ENCODE assay signal across 9 cellular contexts in genomic region chr15:88913850-88914169, GRCh38. TPM values are rescaled to one million over a fixed set of nuclear protein-coding genes. Genes with fewer than 3 reads are reported as not detected.
A peak's percentile ranks its signal among the peaks of the same experiment; 100 is the strongest.
DNase-seq lines count a peak whose midpoint lies in the region; ATAC-seq, FAIRE-seq and TF ChIP-seq lines count a peak whose summit lies in the region.
"Had no signal": no experiment of that assay in that cellular context is flagged by ENCODE, and none has a peak within 500 bp of the region (broad histone marks: within the 10 kb centered on the region; RNA-seq: fewer than 3 reads in every experiment).

No MANE protein-coding gene starts in this region.

- TF ChIP-seq RAD21 in GM12878 (IDR thresholded peaks at IDR 0.05; ENCODE audit: insufficient read depth, low read depth, low read length) = no peak

- peak overlapping the region; percentile 65 for H3K4me3 ChIP-seq in AG04449 (ENCODE audit: low read depth, low read length)
- peak overlapping the region; percentile 85 for H3K4me3 ChIP-seq in HUES48 (ENCODE audit: low read depth, low read length)
- H3K4me3 ChIP-seq in GM12878 = peak overlapping the region; percentile 69; the same call in 1 of the 2 replicates
- H3K4me3 ChIP-seq in mucosa of rectum (ENCODE audit: low read length in 2 of 2) = peak overlapping the region; percentile 69 to 70

- CTCF ChIA-PET in AG04449 (lab: Yijun Ruan, JAX) = interaction anchor here (0.8 to 3.9 kb wide), 4 partner anchors 9 to 90 kb away, joined by 4 to 29 read pairs (median 13); no protein-coding TSS in a partner anchor
- CTCF ChIA-PET in GM12878 (lab: Yijun Ruan, JAX) = interaction anchor here (0.8 kb wide), 1 partner anchor 11 kb away, joined by 3 read pairs; no protein-coding TSS in a partner anchor

- TF ChIP-seq POLR2A in GM12878 (IDR thresholded peaks at IDR 0.05; ENCODE audit: low read depth, low read length) = no peak

- DNase-seq in AG04449 (ENCODE audit: low read depth, low spot score) (no peak), GM12878 (ENCODE audit: low read depth, low spot score) (no peak), NCI-H2227 (lab: John Stamatoyannopoulos, UW; ENCODE audit: unreplicated experiment) (no peak), UCSD-AML1 (lab: John Stamatoyannopoulos, UW; ENCODE audit: unreplicated experiment) (no peak)

- no peak for TF ChIP-seq CTCF in AG04449 (IDR thresholded peaks at IDR 0.05; ENCODE audit: insufficient read depth, low read length, missing control alignments)
- TF ChIP-seq CTCF in GM12878 (IDR thresholded peaks at IDR 0.05 in 2 of 3, conservative IDR thresholded peaks at IDR 0.05 in 1 of 3; ENCODE audit: control insufficient read depth in 2 of 3, extremely low read depth in 1 of 3, insufficient read depth in 1 of 3, low read depth in 3 of 3, low read length in 3 of 3) = no peak

- no peaks in the 10 kb centered on the region for H3K9me3 ChIP-seq in HUES48 (ENCODE audit: control insufficient read depth, insufficient read depth, low read length)
- no peaks in the 10 kb centered on the region for H3K9me3 ChIP-seq in GM12878 (replicated peaks; ENCODE audit: control insufficient read depth, insufficient read depth, low read length)
- H3K9me3 ChIP-seq in mucosa of rectum (ENCODE audit: control insufficient read depth in 2 of 2, low read length in 2 of 2) = no peaks in the 10 kb centered on the region

- no peak overlapping the region for H2AFZ ChIP-seq in GM12878 (ENCODE audit: control insufficient read depth, low read depth, low read length)

- 60% methylated on average over 4 of the region's 4 CpGs for WGBS in GM12878 (ENCODE audit: insufficient coverage, insufficient replicate concordance, low lambda C conversion rate, missing lambda C conversion rate)

- no peak for ATAC-seq in GM12878
- no peak for ATAC-seq in HG03196 (IDR thresholded peaks at IDR 0.05; ENCODE audit: unreplicated experiment)
- no peak for ATAC-seq in GM21390 (IDR thresholded peaks at IDR 0.05; ENCODE audit: unreplicated experiment)

- H3K27ac ChIP-seq in HUES48 (ENCODE audit: low read depth, low read length) (peak overlapping the region; percentile 86), GM12878 (ENCODE audit: control insufficient read depth, insufficient read depth) (no peak overlapping the region), mucosa of rectum (ENCODE audit: low read depth in 2 of 2, low read length in 2 of 2) (no peak overlapping the region)

- H4K20me1 ChIP-seq in GM12878 (ENCODE audit: control insufficient read depth, insufficient read depth) = no peaks in the 10 kb centered on the region

- H3K4me2 ChIP-seq in GM12878 (ENCODE audit: control insufficient read depth, insufficient read depth) = peak overlapping the region; percentile 96; the same call in 1 of the 2 replicates

- peak overlapping the region; percentile 71 for H3K9ac ChIP-seq in HUES48 (ENCODE audit: low read depth, low read length)
- H3K9ac ChIP-seq in GM12878 (ENCODE audit: control insufficient read depth, insufficient read depth, low read length) = no peak overlapping the region
- no peak overlapping the region for H3K9ac ChIP-seq in mucosa of rectum (ENCODE audit: low read depth in 1 of 2, low read length in 2 of 2)

- H3K4me1 ChIP-seq in HUES48 (ENCODE audit: control insufficient read depth, insufficient read depth, low read length) (peaks cover 22% of the 10 kb centered on the region), GM12878 (ENCODE audit: control insufficient read depth, insufficient read depth, low read length) (peaks cover 2% of the 10 kb centered on the region; the same call in 1 of the 2 replicates), mucosa of rectum (ENCODE audit: control insufficient read depth in 2 of 2, insufficient read depth in 2 of 2, low read length in 2 of 2) (peaks cover 0 to 5% of the 10 kb centered on the region in 2 donors)

- peak; percentile 23 for FAIRE-seq in GM12878 (lab: Jason Lieb, UNC)
- FAIRE-seq: colon had no signal

- POLR2A ChIA-PET in AG04449 (lab: Yijun Ruan, JAX) = interaction anchor here (0.6 to 3.7 kb wide), 8 partner anchors 8 to 138 kb away, joined by 3 to 22 read pairs (median 4); no protein-coding TSS in a partner anchor
- POLR2A ChIA-PET in GM12878 (lab: Charles Lee) = interaction anchor here (0.6 kb wide), 1 partner anchor 1849 kb away, joined by 3 read pairs; no protein-coding TSS in a partner anchor

- no peaks in the 10 kb centered on the region for H3K27me3 ChIP-seq in HUES48 (ENCODE audit: control insufficient read depth, insufficient read depth, low read length)
- H3K27me3 ChIP-seq in GM12878 (replicated peaks in 1 of 2; ENCODE audit: control insufficient read depth in 2 of 2, insufficient read depth in 2 of 2, low read length in 1 of 2) = peaks cover 0 to 2% of the 10 kb centered on the region in 2 experiments; a peak in 2 of 4 replicates
- peaks cover 0 to 2% of the 10 kb centered on the region in 2 donors for H3K27me3 ChIP-seq in mucosa of rectum (ENCODE audit: control insufficient read depth in 2 of 2, insufficient read depth in 2 of 2, low read length in 2 of 2)

- no peak for TF ChIP-seq EP300 in GM12878 (IDR thresholded peaks at IDR 0.05; ENCODE audit: borderline replicate concordance in 1 of 2, control insufficient read depth in 1 of 2, low read depth in 2 of 2, low read length in 2 of 2)

- intact Hi-C loops in GM12878 (cut with micrococcal nuclease; ENCODE audit: unreplicated experiment) = no loop called here

- in situ Hi-C loops in GM12878 (cut with MboI) = no loop called here

- no peaks in the 10 kb centered on the region for H3K79me2 ChIP-seq in GM12878 (ENCODE audit: control insufficient read depth, insufficient read depth, low read length)

- BruUV-seq in GM12878 (replicated peaks; lab: Mats Ljungman, UMichigan) = no TSS peak

- RAD21 ChIA-PET in GM12878 (lab: Charles Lee; ENCODE audit: unreplicated experiment) = no interaction called here

- H3K36me3 ChIP-seq in HUES48 (ENCODE audit: control insufficient read depth, insufficient read depth, low read length) = peaks cover 24% of the 10 kb centered on the region
- H3K36me3 ChIP-seq in GM12878 (ENCODE audit: control insufficient read depth in 2 of 2, insufficient read depth in 2 of 2, low read length in 1 of 2) = no peaks in the 10 kb centered on the region
- H3K36me3 ChIP-seq in mucosa of rectum (ENCODE audit: control insufficient read depth in 2 of 2, insufficient read depth in 2 of 2, low read length in 2 of 2) = no peaks in the 10 kb centered on the region

- SMC1A ChIA-PET in GM12878 (lab: Charles Lee; ENCODE audit: uncharacterized antibody, unreplicated experiment) = no interaction called here

TF ChIP-seq in GM12878, 131 proteins besides CTCF, POLR2A, EP300 and RAD21 (continues in another document):
- no peak for TF ChIP-seq ZSCAN29 (IDR thresholded peaks at IDR 0.05)
- no peak for TF ChIP-seq MTA2 (IDR thresholded peaks at IDR 0.05; ENCODE audit: low read depth)

RNA-seq across cellular contexts. Expression of gene MFGE8, which starts 0.6 kb away (rescaled TPM):
- total RNA-seq in GM12878 (2013; cell fraction: nucleolus; rRNA removed) = 10.9 and 11.2 TPM in 2 replicates
- total RNA-seq in GM12878 (2014; rRNA removed) = 0.87 and 1.1 TPM in 2 replicates
- total RNA-seq in GM12878 (2014; rRNA removed; fragmentation: Illumina TruSeq; extraction: Trizol) = 0.46 and 0.81 TPM in 2 replicates
- total RNA-seq in GM12878 (2021) = 1.9 and 2.7 TPM in 2 replicates
- polyA plus RNA-seq in GM12878 (2011; ENCODE audit: low read depth) = 0.94 TPM
- polyA plus RNA-seq in GM12878 (2011; rRNA removed) = 5.2 and 5.9 TPM in 2 replicates
- polyA plus RNA-seq in GM12878 (2011; cell fraction: cytosol; rRNA removed) = 6.1 and 6.7 TPM in 2 replicates
- polyA plus RNA-seq in GM12878 (2011; cell fraction: nucleus; rRNA removed) = 37.9 and 38.4 TPM in 2 replicates
- polyA plus RNA-seq in GM12878 (2012) = 2.6 and 3.5 TPM in 2 replicates
- 0.43 and 0.96 TPM in 2 replicates for polyA plus RNA-seq in GM12878 (2014; fragmentation: Illumina TruSeq; extraction: Trizol)
- not detected for polyA plus RNA-seq in GM12878 (2014; fragmentation: Nextera tagmentation; extraction: Ambion mirVana)
- polyA plus RNA-seq in GM12878 (2014; rRNA removed) = 0.86 and 2.0 TPM in 2 replicates
- 1 to 10 TPM in 1 of 2 experiments, under 1 TPM in 1; 0.96 to 1.1 TPM for polyA plus RNA-seq in GM12878 (2016; fragmentation: Nextera tagmentation; extraction: Ambion mirVana)
- polyA minus RNA-seq in GM12878 (2011; rRNA and poly(A)+ RNA removed) = 3.4 and 7.9 TPM in 2 replicates
- polyA minus RNA-seq in GM12878 (2011; cell fraction: cytosol; rRNA and poly(A)+ RNA removed) = 2.3 and 3.2 TPM in 2 replicates
- polyA minus RNA-seq in GM12878 (2011; cell fraction: nucleus; rRNA and poly(A)+ RNA removed) = 6.5 and 13.3 TPM in 2 replicates

RNA-seq across cellular contexts. Expression of gene HAPLN3, which starts 18.5 kb away (rescaled TPM):
- 5.8 and 6.3 TPM in 2 replicates for total RNA-seq in GM12878 (2013; cell fraction: nucleolus; rRNA removed)
- total RNA-seq in GM12878 (2014; rRNA removed) = 3.7 and 6.0 TPM in 2 replicates
- 0.64 and 0.98 TPM in 2 replicates for total RNA-seq in GM12878 (2014; rRNA removed; fragmentation: Illumina TruSeq; extraction: Trizol)
- 2.9 and 3.1 TPM in 2 replicates for total RNA-seq in GM12878 (2021)
- polyA plus RNA-seq in GM12878 (2011; ENCODE audit: low read depth) = 0.26 TPM
- 4.2 and 5.0 TPM in 2 replicates for polyA plus RNA-seq in GM12878 (2011; rRNA removed)
- 8.3 and 10.3 TPM in 2 replicates for polyA plus RNA-seq in GM12878 (2011; cell fraction: cytosol; rRNA removed)
- polyA plus RNA-seq in GM12878 (2011; cell fraction: nucleus; rRNA removed) = 21.7 and 27.3 TPM in 2 replicates
- 0.79 and 1.5 TPM in 2 replicates for polyA plus RNA-seq in GM12878 (2012)
- polyA plus RNA-seq in GM12878 (2014; fragmentation: Illumina TruSeq; extraction: Trizol) = 0.53 TPM in 1 of 2 replicates, not detected in the other
- polyA plus RNA-seq in GM12878 (2014; fragmentation: Nextera tagmentation; extraction: Ambion mirVana) = under 1 TPM in 1 of 2 experiments, not detected in 1; 0.20 TPM
- polyA plus RNA-seq in GM12878 (2014; rRNA removed) = 2.6 and 3.2 TPM in 2 replicates
- polyA plus RNA-seq in GM12878 (2016; fragmentation: Nextera tagmentation; extraction: Ambion mirVana) = 1 to 10 TPM; 1.1 to 1.4 TPM
- 2.7 and 4.5 TPM in 2 replicates for polyA minus RNA-seq in GM12878 (2011; rRNA and poly(A)+ RNA removed)
- polyA minus RNA-seq in GM12878 (2011; cell fraction: cytosol; rRNA and poly(A)+ RNA removed) = 1.5 and 2.2 TPM in 2 replicates
- polyA minus RNA-seq in GM12878 (2011; cell fraction: nucleus; rRNA and poly(A)+ RNA removed) = 3.5 and 4.6 TPM in 2 replicates
